ENCODE assay signal across 1 cellular context in genomic region chr1:6348511-6349191, GRCh38.
TF ChIP-seq lines count a peak whose summit lies in the region.

No MANE protein-coding gene starts in this region.

TF ChIP-seq in HepG2, 621 proteins besides CTCF, POLR2A, EP300 and RAD21 (continued from another document):
- TF ChIP-seq ZIK1 (CRISPR knock-in tag; IDR thresholded peaks at IDR 0.05; ENCODE audit: borderline replicate concordance, low read depth), result no peak
- TF ChIP-seq, protein P1, sequence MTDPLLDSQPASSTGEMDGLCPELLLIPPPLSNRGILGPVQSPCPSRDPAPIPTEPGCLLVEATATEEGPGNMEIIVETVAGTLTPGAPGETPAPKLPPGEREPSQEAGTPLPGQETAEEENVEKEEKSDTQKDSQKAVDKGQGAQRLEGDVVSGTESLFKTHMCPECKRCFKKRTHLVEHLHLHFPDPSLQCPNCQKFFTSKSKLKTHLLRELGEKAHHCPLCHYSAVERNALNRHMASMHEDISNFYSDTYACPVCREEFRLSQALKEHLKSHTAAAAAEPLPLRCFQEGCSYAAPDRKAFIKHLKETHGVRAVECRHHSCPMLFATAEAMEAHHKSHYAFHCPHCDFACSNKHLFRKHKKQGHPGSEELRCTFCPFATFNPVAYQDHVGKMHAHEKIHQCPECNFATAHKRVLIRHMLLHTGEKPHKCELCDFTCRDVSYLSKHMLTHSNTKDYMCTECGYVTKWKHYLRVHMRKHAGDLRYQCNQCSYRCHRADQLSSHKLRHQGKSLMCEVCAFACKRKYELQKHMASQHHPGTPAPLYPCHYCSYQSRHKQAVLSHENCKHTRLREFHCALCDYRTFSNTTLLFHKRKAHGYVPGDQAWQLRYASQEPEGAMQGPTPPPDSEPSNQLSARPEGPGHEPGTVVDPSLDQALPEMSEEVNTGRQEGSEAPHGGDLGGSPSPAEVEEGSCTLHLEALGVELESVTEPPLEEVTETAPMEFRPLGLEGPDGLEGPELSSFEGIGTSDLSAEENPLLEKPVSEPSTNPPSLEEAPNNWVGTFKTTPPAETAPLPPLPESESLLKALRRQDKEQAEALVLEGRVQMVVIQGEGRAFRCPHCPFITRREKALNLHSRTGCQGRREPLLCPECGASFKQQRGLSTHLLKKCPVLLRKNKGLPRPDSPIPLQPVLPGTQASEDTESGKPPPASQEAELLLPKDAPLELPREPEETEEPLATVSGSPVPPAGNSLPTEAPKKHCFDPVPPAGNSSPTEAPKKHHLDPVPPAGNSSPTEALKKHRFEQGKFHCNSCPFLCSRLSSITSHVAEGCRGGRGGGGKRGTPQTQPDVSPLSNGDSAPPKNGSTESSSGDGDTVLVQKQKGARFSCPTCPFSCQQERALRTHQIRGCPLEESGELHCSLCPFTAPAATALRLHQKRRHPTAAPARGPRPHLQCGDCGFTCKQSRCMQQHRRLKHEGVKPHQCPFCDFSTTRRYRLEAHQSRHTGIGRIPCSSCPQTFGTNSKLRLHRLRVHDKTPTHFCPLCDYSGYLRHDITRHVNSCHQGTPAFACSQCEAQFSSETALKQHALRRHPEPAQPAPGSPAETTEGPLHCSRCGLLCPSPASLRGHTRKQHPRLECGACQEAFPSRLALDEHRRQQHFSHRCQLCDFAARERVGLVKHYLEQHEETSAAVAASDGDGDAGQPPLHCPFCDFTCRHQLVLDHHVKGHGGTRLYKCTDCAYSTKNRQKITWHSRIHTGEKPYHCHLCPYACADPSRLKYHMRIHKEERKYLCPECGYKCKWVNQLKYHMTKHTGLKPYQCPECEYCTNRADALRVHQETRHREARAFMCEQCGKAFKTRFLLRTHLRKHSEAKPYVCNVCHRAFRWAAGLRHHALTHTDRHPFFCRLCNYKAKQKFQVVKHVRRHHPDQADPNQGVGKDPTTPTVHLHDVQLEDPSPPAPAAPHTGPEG (CRISPR knock-in tag; IDR thresholded peaks at IDR 0.05), result no peak
- TF ChIP-seq, protein P2, sequence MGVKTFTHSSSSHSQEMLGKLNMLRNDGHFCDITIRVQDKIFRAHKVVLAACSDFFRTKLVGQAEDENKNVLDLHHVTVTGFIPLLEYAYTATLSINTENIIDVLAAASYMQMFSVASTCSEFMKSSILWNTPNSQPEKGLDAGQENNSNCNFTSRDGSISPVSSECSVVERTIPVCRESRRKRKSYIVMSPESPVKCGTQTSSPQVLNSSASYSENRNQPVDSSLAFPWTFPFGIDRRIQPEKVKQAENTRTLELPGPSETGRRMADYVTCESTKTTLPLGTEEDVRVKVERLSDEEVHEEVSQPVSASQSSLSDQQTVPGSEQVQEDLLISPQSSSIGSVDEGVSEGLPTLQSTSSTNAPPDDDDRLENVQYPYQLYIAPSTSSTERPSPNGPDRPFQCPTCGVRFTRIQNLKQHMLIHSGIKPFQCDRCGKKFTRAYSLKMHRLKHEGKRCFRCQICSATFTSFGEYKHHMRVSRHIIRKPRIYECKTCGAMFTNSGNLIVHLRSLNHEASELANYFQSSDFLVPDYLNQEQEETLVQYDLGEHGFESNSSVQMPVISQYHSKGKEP (CRISPR knock-in tag; IDR thresholded peaks at IDR 0.05), result no peak
- no peak for TF ChIP-seq ZNF773 (CRISPR knock-in tag; IDR thresholded peaks at IDR 0.05; ENCODE audit: borderline replicate concordance)
- TF ChIP-seq ZMYM2 (CRISPR knock-in tag; IDR thresholded peaks at IDR 0.05), result no peak
- TF ChIP-seq ZNF441 (CRISPR knock-in tag; IDR thresholded peaks at IDR 0.05; ENCODE audit: borderline replicate concordance), result no peak
- no peak for TF ChIP-seq KLF12 (CRISPR knock-in tag; IDR thresholded peaks at IDR 0.05; ENCODE audit: borderline replicate concordance)
- TF ChIP-seq, protein P3, sequence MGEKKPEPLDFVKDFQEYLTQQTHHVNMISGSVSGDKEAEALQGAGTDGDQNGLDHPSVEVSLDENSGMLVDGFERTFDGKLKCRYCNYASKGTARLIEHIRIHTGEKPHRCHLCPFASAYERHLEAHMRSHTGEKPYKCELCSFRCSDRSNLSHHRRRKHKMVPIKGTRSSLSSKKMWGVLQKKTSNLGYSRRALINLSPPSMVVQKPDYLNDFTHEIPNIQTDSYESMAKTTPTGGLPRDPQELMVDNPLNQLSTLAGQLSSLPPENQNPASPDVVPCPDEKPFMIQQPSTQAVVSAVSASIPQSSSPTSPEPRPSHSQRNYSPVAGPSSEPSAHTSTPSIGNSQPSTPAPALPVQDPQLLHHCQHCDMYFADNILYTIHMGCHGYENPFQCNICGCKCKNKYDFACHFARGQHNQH (CRISPR knock-in tag; IDR thresholded peaks at IDR 0.05), result no peak
- TF ChIP-seq ATM (IDR thresholded peaks at IDR 0.05; ENCODE audit: borderline replicate concordance), result no peak
- TF ChIP-seq BRCA1 (CRISPR knock-in tag; IDR thresholded peaks at IDR 0.05), result no peak
- no peak for TF ChIP-seq ZSCAN22 (CRISPR knock-in tag; IDR thresholded peaks at IDR 0.05)
